18 cellular contexts compared by ENCODE assay signal in genomic region chr15:86515625-86516024, GRCh38.
DNase-seq lines count a peak whose midpoint lies in the region; ATAC-seq and TF ChIP-seq lines count a peak whose summit lies in the region.
"Had no signal": no experiment of that assay in that cellular context is flagged by ENCODE, and none has a peak within 500 bp of the region (broad histone marks: within the 10 kb centered on the region; RNA-seq: fewer than 3 reads in every experiment).

No MANE protein-coding gene starts in this region.

- H3K27me3 Mint-ChIP-seq in GM23338 (ENCODE audit: insufficient read depth, low read depth, poor library complexity) = peaks cover 2% of the 10 kb centered on the region

- H3K4me1 ChIP-seq in GM23338 (ENCODE audit: insufficient read depth) = no peaks in the 10 kb centered on the region
- H3K4me1 ChIP-seq in prostate gland (replicated peaks) = no peaks in the 10 kb centered on the region
- H3K4me1 ChIP-seq: BE2C, BLaER1, Caco-2 had no signal

- H3K4me1 Mint-ChIP-seq in GM23338 = peaks cover 4% of the 10 kb centered on the region; the same call in 1 of the 3 replicates
- H3K4me1 Mint-ChIP-seq: CD14-positive monocyte; CD4-positive, CD25-positive, alpha-beta regulatory T cell had no signal

- H3K9me3 ChIP-seq in prostate gland = no peaks in the 10 kb centered on the region
- H3K9me3 ChIP-seq: BE2C, BLaER1, Caco-2 had no signal

- intact Hi-C loops in prostate gland (cut with DNase I) = no loop called here
- intact Hi-C loops in left ventricle myocardium superior (cut with micrococcal nuclease) = no loop called here

- no peaks in the 10 kb centered on the region for H3F3A ChIP-seq in GM23338 (replicated peaks; ENCODE audit: low read depth)

- H3K9me3 Mint-ChIP-seq in GM23338 = no peaks in the 10 kb centered on the region; the same call in 2 of the 3 replicates

- peak overlapping the region; percentile 57; the same call in 1 of the 2 replicates for H2AFZ ChIP-seq in GM23338

- H3K4me3 ChIP-seq in GM23338 (no peak overlapping the region), prostate gland (no peak overlapping the region)
- H3K4me3 ChIP-seq: BLaER1 had no signal

- H3K36me3 ChIP-seq in GM23338 (ENCODE audit: insufficient read depth) = no peaks in the 10 kb centered on the region
- no peaks in the 10 kb centered on the region for H3K36me3 ChIP-seq in prostate gland
- H3K36me3 ChIP-seq: BE2C, BLaER1 had no signal

- H4K20me1 ChIP-seq in GM23338 (replicated peaks; ENCODE audit: insufficient read depth) = no peaks in the 10 kb centered on the region
- H4K20me1 ChIP-seq: BLaER1 had no signal

- H3K36me3 Mint-ChIP-seq in GM23338 (ENCODE audit: low read depth) = no peaks in the 10 kb centered on the region
- H3K36me3 Mint-ChIP-seq: CD14-positive monocyte; CD4-positive, CD25-positive, alpha-beta regulatory T cell; CD8-positive, alpha-beta T cell had no signal

- H3K27ac ChIP-seq in GM23338 (ENCODE audit: low read depth) = no peak overlapping the region
- peak overlapping the region; percentile 92 for H3K27ac ChIP-seq in VCaP
- peak overlapping the region; percentile 0 to 39 for H3K27ac ChIP-seq in prostate gland
- H3K27ac ChIP-seq: BLaER1 had no signal

- H3K27me3 ChIP-seq in GM23338 (ENCODE audit: insufficient read depth) (no peaks in the 10 kb centered on the region), prostate gland (replicated peaks; ENCODE audit: insufficient read depth) (no peaks in the 10 kb centered on the region)
- H3K27me3 ChIP-seq: BE2C, BLaER1 had no signal

- no peaks in the 10 kb centered on the region for H3K9me2 ChIP-seq in GM23338 (ENCODE audit: insufficient read depth)

- no peak for TF ChIP-seq POLR2A in prostate gland (IDR thresholded peaks at IDR 0.05)

- TF ChIP-seq CTCF in GM23338 (conservative IDR thresholded peaks at IDR 0.05; ENCODE audit: low read depth in 2 of 2) (no peak), VCaP (conservative IDR thresholded peaks at IDR 0.05) (no peak), prostate gland (IDR thresholded peaks at IDR 0.05) (no peak)

- no peaks in the 10 kb centered on the region for H3K79me2 ChIP-seq in GM23338 (replicated peaks; ENCODE audit: insufficient read depth)

- 78% methylated on average over 4 of the region's 4 CpGs for WGBS in prostate gland

- no peak for ATAC-seq in GM23338
- ATAC-seq in left ventricle myocardium superior = no peak
- no peak for ATAC-seq in GM21737 (IDR thresholded peaks at IDR 0.05; ENCODE audit: unreplicated experiment)
- ATAC-seq: CD8-positive, alpha-beta T cell had no signal

- no peak for DNase-seq in GM23338 (ENCODE audit: low spot score)
- DNase-seq in prostate gland (ENCODE audit: low spot score) = peak; percentile 52
- no peak for DNase-seq in left ventricle myocardium superior
- DNase-seq in Ammon's horn (ENCODE audit: low spot score) = no peak
- DNase-seq: 8988T; AML-193; BE2C; C1 segment of cervical spinal cord; Caco-2; Calu3; CD4-positive, CD25-positive, alpha-beta regulatory T cell; CD8-positive, alpha-beta T cell; DMS79 treated with DMSO at 0.1 percent for 48 hours; GF-D8 had no signal

- no peak overlapping the region for H3K4me2 ChIP-seq in GM23338
- H3K4me2 ChIP-seq: BLaER1 had no signal

- H3K4me3 Mint-ChIP-seq in GM23338 = no peak overlapping the region
- H3K4me3 Mint-ChIP-seq: CD14-positive monocyte; CD4-positive, CD25-positive, alpha-beta regulatory T cell; CD8-positive, alpha-beta T cell had no signal

- no peak overlapping the region for H3K27ac Mint-ChIP-seq in GM23338
- H3K27ac Mint-ChIP-seq: CD14-positive monocyte; CD4-positive, CD25-positive, alpha-beta regulatory T cell; CD8-positive, alpha-beta T cell had no signal

TF ChIP-seq in GM23338, 12 proteins besides CTCF, POLR2A, EP300 and RAD21:
- TF ChIP-seq STAT1 (IDR thresholded peaks at IDR 0.05; ENCODE audit: unreplicated experiment) (no peak), EZH2 (IDR thresholded peaks at IDR 0.05; ENCODE audit: low read depth, unreplicated experiment) (no peak), ETS1 (IDR thresholded peaks at IDR 0.05) (no peak), CREB1 (CRISPR knock-in tag; IDR thresholded peaks at IDR 0.05; ENCODE audit: low read depth) (no peak), JUNB (IDR thresholded peaks at IDR 0.05; ENCODE audit: unreplicated experiment) (no peak), ZNF331 (CRISPR knock-in tag; IDR thresholded peaks at IDR 0.05; ENCODE audit: low read depth) (no peak), NANOG (IDR thresholded peaks at IDR 0.05; ENCODE audit: borderline replicate concordance) (no peak), REST (IDR thresholded peaks at IDR 0.05; ENCODE audit: unreplicated experiment) (no peak), POLR2AphosphoS5 (IDR thresholded peaks at IDR 0.05; ENCODE audit: low read depth) (no peak)
TF ChIP-seq in GM23338: peak in this region for 0.
